1 cellular context compared by ENCODE assay signal in genomic region chr2:215409331-215410127, GRCh38.
TF ChIP-seq lines count a peak whose summit lies in the region.

No MANE protein-coding gene starts in this region.

TF ChIP-seq in HepG2, 621 proteins besides CTCF, POLR2A, EP300 and RAD21 (continued from another document and continues in another):
- no peak for TF ChIP-seq ZBTB40 (IDR thresholded peaks at IDR 0.05)
- 0 out of 2 replicates have a peak, but pooled peaks have one; percentile 58 for TF ChIP-seq ZBTB40 (CRISPR knock-in tag; IDR thresholded peaks at IDR 0.05)
- no peak for TF ChIP-seq ZFP36L2 (CRISPR knock-in tag; IDR thresholded peaks at IDR 0.05)
- TF ChIP-seq ZNF207 (IDR thresholded peaks at IDR 0.05; ENCODE audit: borderline replicate concordance): no peak
- TF ChIP-seq ISX (CRISPR knock-in tag; conservative IDR thresholded peaks at IDR 0.05): no peak
- TF ChIP-seq NRL (CRISPR knock-in tag; IDR thresholded peaks at IDR 0.05; ENCODE audit: borderline replicate concordance): peak; percentile 62; the same call in 1 of the 2 replicates
- TF ChIP-seq ZBTB20 (CRISPR knock-in tag; IDR thresholded peaks at IDR 0.05; ENCODE audit: borderline replicate concordance, low read depth): 0 out of 2 replicates have a peak, but pooled peaks have one; percentile 10
- no peak for TF ChIP-seq ZNF546 (CRISPR knock-in tag; conservative IDR thresholded peaks at IDR 0.05)
- TF ChIP-seq HOXA3 (CRISPR knock-in tag; IDR thresholded peaks at IDR 0.05): no peak
- TF ChIP-seq IRF9 (CRISPR knock-in tag; IDR thresholded peaks at IDR 0.05; ENCODE audit: borderline replicate concordance): no peak
- no peak; the same call in 1 of the 2 replicates for TF ChIP-seq ETV6 (CRISPR knock-in tag; conservative IDR thresholded peaks at IDR 0.05)
- TF ChIP-seq TRIM22 (IDR thresholded peaks at IDR 0.05): no peak
- no peak for TF ChIP-seq SNAPC2 (CRISPR knock-in tag; IDR thresholded peaks at IDR 0.05)
- no peak for TF ChIP-seq TEAD3 (CRISPR knock-in tag; optimal IDR thresholded peaks at IDR 0.05; ENCODE audit: borderline replicate concordance)
- no peak for TF ChIP-seq NBN (conservative IDR thresholded peaks at IDR 0.05)
- no peak for TF ChIP-seq ZNF275 (CRISPR knock-in tag; IDR thresholded peaks at IDR 0.05; ENCODE audit: borderline replicate concordance)
- TF ChIP-seq FOSL2 (CRISPR knock-in tag; IDR thresholded peaks at IDR 0.05): 0 out of 2 replicates have a peak, but pooled peaks have one; percentile 13
- TF ChIP-seq ZBTB33 (CRISPR knock-in tag; IDR thresholded peaks at IDR 0.05): no peak
- TF ChIP-seq ZNF549 (CRISPR knock-in tag; IDR thresholded peaks at IDR 0.05): no peak
- no peak for TF ChIP-seq ZNF607 (CRISPR knock-in tag; IDR thresholded peaks at IDR 0.05; ENCODE audit: borderline replicate concordance)
- TF ChIP-seq ZNF605 (CRISPR knock-in tag; IDR thresholded peaks at IDR 0.05): 0 out of 2 replicates have a peak, but pooled peaks have one; percentile 56
- TF ChIP-seq ONECUT2 (CRISPR knock-in tag; IDR thresholded peaks at IDR 0.05): 0 out of 2 replicates have a peak, but pooled peaks have one; percentile 12
- no peak for TF ChIP-seq ERF (CRISPR knock-in tag; IDR thresholded peaks at IDR 0.05)
- TF ChIP-seq CC2D1A (CRISPR knock-in tag; IDR thresholded peaks at IDR 0.05): no peak
- peak; percentile 25; the same call in 1 of the 2 replicates for TF ChIP-seq SALL1 (CRISPR knock-in tag; IDR thresholded peaks at IDR 0.05)
- 0 out of 2 replicates have a peak, but pooled peaks have one; percentile 34 for TF ChIP-seq ZSCAN5A (CRISPR knock-in tag; IDR thresholded peaks at IDR 0.05; ENCODE audit: borderline replicate concordance)
- no peak for TF ChIP-seq CERS6 (CRISPR knock-in tag; IDR thresholded peaks at IDR 0.05)
- TF ChIP-seq SAFB2 (CRISPR knock-in tag; IDR thresholded peaks at IDR 0.05; ENCODE audit: borderline replicate concordance, low read depth): 0 out of 2 replicates have a peak, but pooled peaks have one; percentile 40
- 0 out of 2 replicates have a peak, but pooled peaks have one; percentile 16 for TF ChIP-seq MEIS2 (CRISPR knock-in tag; IDR thresholded peaks at IDR 0.05)
- TF ChIP-seq ZNF83 (CRISPR knock-in tag; IDR thresholded peaks at IDR 0.05; ENCODE audit: borderline replicate concordance): no peak
- 0 out of 2 replicates have a peak, but pooled peaks have one; percentile 17 for TF ChIP-seq ZC3H13 (CRISPR knock-in tag; IDR thresholded peaks at IDR 0.05)
- TF ChIP-seq ZNF235 (CRISPR knock-in tag; IDR thresholded peaks at IDR 0.05; ENCODE audit: borderline replicate concordance): no peak
- peak; percentile 37 for TF ChIP-seq POLR2G (IDR thresholded peaks at IDR 0.05; ENCODE audit: low read depth, low read length)
- TF ChIP-seq ZNF629 (CRISPR knock-in tag; conservative IDR thresholded peaks at IDR 0.05): no peak
- TF ChIP-seq SNAPC4 (CRISPR knock-in tag; IDR thresholded peaks at IDR 0.05): no peak
- TF ChIP-seq ZNF766 (CRISPR knock-in tag; IDR thresholded peaks at IDR 0.05; ENCODE audit: borderline replicate concordance): 0 out of 2 replicates have a peak, but pooled peaks have one; percentile 12
- TF ChIP-seq ZNF780A (CRISPR knock-in tag; IDR thresholded peaks at IDR 0.05): no peak
- TF ChIP-seq ZNF788 (CRISPR knock-in tag; IDR thresholded peaks at IDR 0.05; ENCODE audit: borderline replicate concordance): no peak
- no peak for TF ChIP-seq NFRKB (IDR thresholded peaks at IDR 0.05)
